ENCODE assay signal across 12 cellular contexts in genomic region chr6:101931766-101932165, GRCh38.
"Had no signal": no experiment of that assay in that cellular context is flagged by ENCODE, and none has a peak within 500 bp of the region (broad histone marks: within the 10 kb centered on the region; RNA-seq: fewer than 3 reads in every experiment).

No MANE protein-coding gene starts in this region.

- H3K9ac ChIP-seq: parathyroid adenoma had no signal

- H3K4me1 ChIP-seq: colonic mucosa, parathyroid adenoma had no signal

- DNase-seq: activated CD4-positive, CD25-positive, alpha-beta regulatory T cell treated with anti-CD3 and anti-CD28 coated beads, Interleukin-2, amount 50 U/mL, for 72 hours; activated naive CD4-positive, alpha-beta T cell treated with anti-CD3 and anti-CD28 coated beads, Interleukin-2, amount 10 ng/mL, durations not matched to agents 7 days and 5 days; colonic mucosa; left cardiac atrium; naive B cell; T-helper 1 cell; T1000 had no signal

- H3K27me3 ChIP-seq: colonic mucosa had no signal

- H3K4me3 ChIP-seq: colonic mucosa, lung, thoracic aorta had no signal

- ATAC-seq: esophagus mucosa; left cardiac atrium; stimulated activated effector memory CD8-positive, alpha-beta T cell treated with anti-CD3 and anti-CD28 coated beads, Interleukin-12 subunit alpha, Interleukin-12 subunit beta, amount 100 ng/mL, for 72 hours had no signal

- H3K9me3 ChIP-seq: colonic mucosa, thoracic aorta had no signal

- H3K36me3 ChIP-seq: colonic mucosa, thoracic aorta had no signal
